Comparison of ENCODE assay signal across 8 cellular contexts in the genomic region with DNA sequence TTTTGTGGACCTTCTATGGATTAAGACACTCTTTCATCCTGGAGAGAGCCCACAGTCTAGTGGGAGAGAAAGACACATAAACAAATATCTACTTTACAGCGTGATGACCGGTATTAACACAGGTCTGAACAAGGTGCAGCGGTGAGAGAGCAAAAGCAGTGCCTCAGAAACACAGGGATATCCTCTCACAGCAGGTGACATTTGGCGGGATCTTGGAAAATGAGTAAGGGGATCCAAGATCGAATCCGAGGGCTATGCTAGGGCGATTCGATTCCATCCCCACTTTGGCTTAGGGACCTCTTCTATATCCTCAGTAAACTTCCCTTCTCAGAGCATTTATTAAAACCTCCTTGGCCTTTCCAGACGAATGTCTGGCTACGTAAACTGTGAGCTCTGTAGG. TPM values are rescaled to one million over a fixed set of nuclear protein-coding genes. Genes with fewer than 3 reads are reported as not detected.
DNase-seq lines count a peak whose midpoint lies in the region; ATAC-seq, FAIRE-seq and TF ChIP-seq lines count a peak whose summit lies in the region.

No MANE protein-coding gene starts in this region.

- intact Hi-C loops in activated CD4-positive, alpha-beta T cell treated with anti-CD3 and anti-CD28 coated beads for 36 hours (cut with DNase I, micrococcal nuclease) = loop anchor here (1.0 to 5.0 kb wide), 5 partner anchors 118 to 862 kb away; a partner anchor contains a TSS

- peaks cover 13% of the 10 kb centered on the region for H3K36me3 ChIP-seq in SK-N-MC (ENCODE audit: insufficient read depth, low read length)

- DNase-seq in activated CD4-positive, alpha-beta T cell treated with anti-CD3 and anti-CD28 coated beads for 36 hours = no peak
- DNase-seq in activated CD4-positive, alpha-beta T cell treated with anti-CD3 and anti-CD28 coated beads for 4 hours = no peak
- DNase-seq in SK-N-MC (ENCODE audit: low read depth, low spot score) = no peak
- DNase-seq in fibroblast of villous mesenchyme (ENCODE audit: low read depth) = no peak
- DNase-seq in skeletal muscle cell (ENCODE audit: low read depth) = no peak
- DNase-seq in GM12892 (ENCODE audit: insufficient read length) = no peak
- no peak for DNase-seq in amygdala (lab: John Stamatoyannopoulos, UW)
- no peak for DNase-seq in stimulated activated naive CD4-positive, alpha-beta T cell treated with Interleukin-2 at 50 U/mL for 16 hours (lab: John Stamatoyannopoulos, UW)

- peaks cover 21% of the 10 kb centered on the region for H3K36me3 Mint-ChIP-seq in activated CD4-positive, alpha-beta T cell treated with anti-CD3 and anti-CD28 coated beads for 36 hours (ENCODE audit: low read depth)

- TF ChIP-seq POLR2A in GM12892 (IDR thresholded peaks at IDR 0.05; ENCODE audit: low read depth, low read length) = no peak

- H3K27me3 Mint-ChIP-seq in activated CD4-positive, alpha-beta T cell treated with anti-CD3 and anti-CD28 coated beads for 36 hours = no peaks in the 10 kb centered on the region

- POLR2A ChIA-PET in activated CD4-positive, alpha-beta T cell treated with anti-CD3 and anti-CD28 coated beads for 36 hours (lab: Charles Lee) = interaction anchor here (0.8 to 1.2 kb wide), 2 partner anchors 73 to 458 kb away, joined by 3 to 4 read pairs; a partner anchor contains a TSS

- no peak for FAIRE-seq in GM12892 (lab: Jason Lieb, UNC)

- no peak for ATAC-seq in activated CD4-positive, alpha-beta T cell treated with anti-CD3 and anti-CD28 coated beads for 36 hours

- H3K9me3 Mint-ChIP-seq in activated CD4-positive, alpha-beta T cell treated with anti-CD3 and anti-CD28 coated beads for 36 hours (ENCODE audit: low read depth) = no peaks in the 10 kb centered on the region

- H3K4me1 Mint-ChIP-seq in activated CD4-positive, alpha-beta T cell treated with anti-CD3 and anti-CD28 coated beads for 36 hours = peaks cover 51% of the 10 kb centered on the region

- H3K27ac ChIP-seq in SK-N-MC = no peak overlapping the region

- H3K4me3 Mint-ChIP-seq in activated CD4-positive, alpha-beta T cell treated with anti-CD3 and anti-CD28 coated beads for 36 hours = peak overlapping the region; percentile 98

- CTCF ChIA-PET in activated CD4-positive, alpha-beta T cell treated with anti-CD3 and anti-CD28 coated beads for 36 hours (lab: Charles Lee) = interaction anchor here (0.7 to 2.6 kb wide), 10 partner anchors 8 to 346 kb away, joined by 3 to 19 read pairs (median 4); no protein-coding TSS in a partner anchor

- H3K4me3 ChIP-seq in SK-N-MC = peak overlapping the region; percentile 91
- H3K4me3 ChIP-seq in fibroblast of villous mesenchyme (ENCODE audit: low read depth, low read length) = peak overlapping the region; percentile 99
- peak overlapping the region; percentile 94 for H3K4me3 ChIP-seq in skeletal muscle cell (ENCODE audit: low read depth, low read length)

- no peak for TF ChIP-seq CTCF in fibroblast of villous mesenchyme (IDR thresholded peaks at IDR 0.05; ENCODE audit: insufficient read depth, low read depth, low read length)

- H3K9ac ChIP-seq in SK-N-MC (ENCODE audit: insufficient read length) = peak overlapping the region; percentile 85

- H3K9me3 ChIP-seq in SK-N-MC (ENCODE audit: low read depth, low read length) = no peaks in the 10 kb centered on the region

- H3K27ac Mint-ChIP-seq in activated CD4-positive, alpha-beta T cell treated with anti-CD3 and anti-CD28 coated beads for 36 hours = peak overlapping the region; percentile 98

RNA-seq across cellular contexts. Expression of a gene that starts 0.7 kb away (rescaled TPM):
- 10 to 100 TPM; 23.3 to 26.7 TPM for total RNA-seq in activated CD4-positive, alpha-beta T cell treated with anti-CD3 and anti-CD28 coated beads for 36 hours
- 109 and 168 TPM in 2 replicates for total RNA-seq in fibroblast of villous mesenchyme
- polyA plus RNA-seq in GM12892 (2012; ENCODE audit: missing spikeins) = 42.6 TPM

RNA-seq across cellular contexts. Expression of a gene that starts 1.2 kb away (rescaled TPM):
- total RNA-seq in activated CD4-positive, alpha-beta T cell treated with anti-CD3 and anti-CD28 coated beads for 36 hours = 100 to 1,000 TPM; 212 to 233 TPM
- total RNA-seq in fibroblast of villous mesenchyme = 176 and 221 TPM in 2 replicates
- 227 TPM for polyA plus RNA-seq in GM12892 (2012; ENCODE audit: missing spikeins)

RNA-seq across cellular contexts. Expression of a gene that starts 53.1 kb away (rescaled TPM):
- 1 to 10 TPM; 2.9 to 5.1 TPM for total RNA-seq in activated CD4-positive, alpha-beta T cell treated with anti-CD3 and anti-CD28 coated beads for 36 hours
- total RNA-seq in fibroblast of villous mesenchyme = 2.2 and 4.5 TPM in 2 replicates
- polyA plus RNA-seq in GM12892 (2012; ENCODE audit: missing spikeins) = not detected
